ENCODE assay signal across 1 cellular context in genomic region chr7:28654111-28654510, GRCh38.
TF ChIP-seq lines count a peak whose summit lies in the region.

No MANE protein-coding gene starts in this region.

TF ChIP-seq in GM23338, 12 proteins besides CTCF, POLR2A, EP300 and RAD21 (continued from another document):
- TF ChIP-seq, protein P1, sequence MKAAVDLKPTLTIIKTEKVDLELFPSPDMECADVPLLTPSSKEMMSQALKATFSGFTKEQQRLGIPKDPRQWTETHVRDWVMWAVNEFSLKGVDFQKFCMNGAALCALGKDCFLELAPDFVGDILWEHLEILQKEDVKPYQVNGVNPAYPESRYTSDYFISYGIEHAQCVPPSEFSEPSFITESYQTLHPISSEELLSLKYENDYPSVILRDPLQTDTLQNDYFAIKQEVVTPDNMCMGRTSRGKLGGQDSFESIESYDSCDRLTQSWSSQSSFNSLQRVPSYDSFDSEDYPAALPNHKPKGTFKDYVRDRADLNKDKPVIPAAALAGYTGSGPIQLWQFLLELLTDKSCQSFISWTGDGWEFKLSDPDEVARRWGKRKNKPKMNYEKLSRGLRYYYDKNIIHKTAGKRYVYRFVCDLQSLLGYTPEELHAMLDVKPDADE (IDR thresholded peaks at IDR 0.05) = no peak
- TF ChIP-seq ZNF114 (CRISPR knock-in tag; IDR thresholded peaks at IDR 0.05) (no peak), POLR2AphosphoS5 (IDR thresholded peaks at IDR 0.05; ENCODE audit: low read depth) (no peak)
TF ChIP-seq in GM23338: peak in this region for 0.
